ENCODE assay signal across 1 cellular context in the genomic region with DNA sequence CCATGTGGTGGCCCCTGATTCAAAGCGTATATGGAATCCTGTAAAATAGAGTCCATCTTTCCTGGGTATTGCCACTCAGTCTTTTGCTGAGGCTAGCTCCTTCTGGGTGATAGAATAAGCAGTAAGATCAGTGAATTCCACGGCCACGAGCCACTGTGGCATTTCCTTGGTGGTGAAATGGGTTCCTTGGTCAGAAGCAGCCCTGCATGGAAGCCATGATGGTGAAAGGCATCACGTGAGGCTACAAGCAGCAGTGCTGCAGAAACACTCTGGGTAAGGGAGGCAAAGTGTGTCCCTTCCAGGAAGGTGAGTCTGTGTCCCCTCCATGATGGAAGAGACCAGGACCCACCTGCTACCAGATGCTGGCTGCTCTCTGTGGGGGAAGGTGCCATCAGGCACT.
TF ChIP-seq lines count a peak whose summit lies in the region.

No MANE protein-coding gene starts in this region.

TF ChIP-seq in GM12891, 5 proteins besides CTCF, POLR2A, EP300 and RAD21 (continued from another document):
- TF ChIP-seq TAF1 (IDR thresholded peaks at IDR 0.05; ENCODE audit: low read depth, low read length) (no peak), SPI1 (IDR thresholded peaks at IDR 0.05; ENCODE audit: low read depth, low read length) (no peak)
